Comparison of ENCODE assay signal across 33 cellular contexts in the genomic region with DNA sequence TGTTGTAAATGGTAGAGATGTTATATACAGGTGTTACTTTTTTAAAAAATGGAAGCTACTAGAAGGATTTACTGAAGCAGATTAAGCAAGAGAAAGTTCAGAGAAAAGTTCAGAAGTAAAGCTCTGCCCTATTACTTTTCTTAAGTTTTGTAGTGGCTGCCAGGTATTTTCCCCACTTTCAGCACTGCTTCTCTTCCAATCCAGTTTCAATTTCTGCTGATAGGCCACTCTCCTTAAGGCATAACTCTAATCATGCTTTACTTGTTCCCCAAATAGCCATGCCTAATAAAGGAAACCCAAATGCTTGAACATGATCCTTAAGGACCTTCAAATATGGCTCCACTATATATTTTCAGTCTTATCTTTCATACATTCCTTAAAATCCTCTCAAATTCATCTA.
"Had no signal": no experiment of that assay in that cellular context is flagged by ENCODE, and none has a peak within 500 bp of the region (broad histone marks: within the 10 kb centered on the region; RNA-seq: fewer than 3 reads in every experiment).

No MANE protein-coding gene starts in this region.

- H3K9ac ChIP-seq: KMS-11 had no signal

- H3K4me3 ChIP-seq: MG63 had no signal

- H3K27ac ChIP-seq: KMS-11 had no signal

- H3K4me2 ChIP-seq: KMS-11 had no signal

- DNase-seq: Karpas-422, Kasumi-1, KG1, MG63, MM.1S, MV-4-11, NCI-H1048, NCI-H1092, NCI-H1092 treated with DMSO at 0.1 percent for 48 hours, NCI-H1105, NCI-H1417 treated with DMSO at 0.1 percent for 48 hours, NCI-H1436, NCI-H1436 treated with DMSO at 0.1 percent for 48 hours, NCI-H146, NCI-H1694, NCI-H1694 treated with DMSO at 0.1 percent for 48 hours, NCI-H187, NCI-H187 treated with DMSO at 0.1 percent for 48 hours, NCI-H1930, NCI-H2029, NCI-H2029 treated with DMSO at 0.1 percent for 48 hours, NCI-H2081, NCI-H2081 treated with DMSO at 0.1 percent for 48 hours, NCI-H2107, NCI-H2171, NCI-H2171 treated with DMSO at 0.1 percent for 48 hours, NCI-H2227 treated with DMSO at 0.1 percent for 48 hours, NCI-H226, NCI-H345, NCI-H446, NCI-H446 treated with DMSO at 0.1 percent for 48 hours, NCI-H510A had no signal

- H3K9me3 ChIP-seq: MG63 had no signal

- H3K36me3 ChIP-seq: MG63 had no signal

- H3K27me3 ChIP-seq: MG63 had no signal
